ENCODE assay signal across 8 cellular contexts in genomic region chr5:141747152-141747640, GRCh38.
DNase-seq lines count a peak whose midpoint lies in the region; ATAC-seq lines count a peak whose summit lies in the region.

No MANE protein-coding gene starts in this region.

- ATAC-seq in left lobe of liver (peak; percentile 93), HG03095 (IDR thresholded peaks at IDR 0.05; ENCODE audit: unreplicated experiment) (no peak)

- no peak overlapping the region for H3K4me3 ChIP-seq in H7 (ENCODE audit: insufficient read depth, low read depth, low read length)

- H3K36me3 ChIP-seq in H7 (replicated peaks; ENCODE audit: control insufficient read depth, insufficient read depth, low read length), result no peaks in the 10 kb centered on the region

- DNase-seq in H7 (peak; percentile 92), NCI-H345 (lab: John Stamatoyannopoulos, UW) (peak; percentile 96), cerebellar cortex (ENCODE audit: low spot score) (peak; percentile 98), left lobe of liver (ENCODE audit: low spot score) (peak; percentile 81), T-helper 2 cell (no peak), SIG-M5 treated with dmso at 0.1 percent for 504 hours (lab: John Stamatoyannopoulos, UW; ENCODE audit: unreplicated experiment) (no peak)
- DNase-seq in stimulated activated CD4-positive, alpha-beta T cell treated with anti-CD3 and anti-CD28 coated beads, Interleukin-12 subunit alpha, Interleukin-12 subunit beta, amount 100 ng/mL, for 4 hours, result no peak

- H3K27me3 ChIP-seq in H7 (ENCODE audit: control insufficient read depth, insufficient read depth, low read length), result peaks cover 4% of the 10 kb centered on the region

Comparison
In these comparisons a context has a peak if more than half of its experiments do, and no peak if none do; other contexts are left out.
1. DNase-seq: peak in H7 (single experiment), NCI-H345 (single experiment), cerebellar cortex (single experiment) and left lobe of liver (single experiment); none in T-helper 2 cell (0 of 5), SIG-M5 treated with dmso at 0.1 percent for 504 hours (single experiment) and stimulated activated CD4-positive, alpha-beta T cell treated with anti-CD3 and anti-CD28 coated beads, Interleukin-12 subunit alpha, Interleukin-12 subunit beta, amount 100 ng/mL, for 4 hours (single experiment).